Comparison of ENCODE assay signal across 1 cellular context in the genomic region with DNA sequence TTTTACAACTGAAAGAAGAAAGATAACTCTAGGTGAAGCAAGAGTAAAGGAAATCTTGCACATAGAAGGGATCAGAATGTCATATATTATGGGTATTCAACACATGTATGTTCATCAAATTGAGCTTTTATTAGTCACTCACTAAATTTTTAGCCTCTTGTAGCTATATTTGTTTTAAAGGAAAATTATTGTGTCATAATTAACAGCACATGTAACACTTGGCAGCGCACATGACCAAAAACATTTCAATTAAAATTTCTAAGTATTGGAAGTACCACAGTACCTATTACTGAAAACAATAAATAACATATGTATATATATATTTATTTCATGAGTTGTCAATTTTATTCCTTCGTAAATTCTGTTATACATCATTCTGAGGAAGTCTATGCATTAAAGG.
TF ChIP-seq lines count a peak whose summit lies in the region.

No MANE protein-coding gene starts in this region.

TF ChIP-seq in HepG2, 621 proteins besides CTCF, POLR2A, EP300 and RAD21:
- TF ChIP-seq RERE (CRISPR knock-in tag; IDR thresholded peaks at IDR 0.05; ENCODE audit: low read depth) = no peak
- no peak for TF ChIP-seq ASH2L (IDR thresholded peaks at IDR 0.05; ENCODE audit: insufficient read length, low read depth, low read length)
- TF ChIP-seq ZNF552 (CRISPR knock-in tag; IDR thresholded peaks at IDR 0.05; ENCODE audit: borderline replicate concordance) = no peak
- peak; percentile 74 for TF ChIP-seq MNT (IDR thresholded peaks at IDR 0.05)
- no peak for TF ChIP-seq GRHL1 (CRISPR knock-in tag; conservative IDR thresholded peaks at IDR 0.05)
- no peak for TF ChIP-seq NFIB (CRISPR knock-in tag; IDR thresholded peaks at IDR 0.05; ENCODE audit: borderline replicate concordance)
